ENCODE assay signal across 8 cellular contexts in the genomic region with DNA sequence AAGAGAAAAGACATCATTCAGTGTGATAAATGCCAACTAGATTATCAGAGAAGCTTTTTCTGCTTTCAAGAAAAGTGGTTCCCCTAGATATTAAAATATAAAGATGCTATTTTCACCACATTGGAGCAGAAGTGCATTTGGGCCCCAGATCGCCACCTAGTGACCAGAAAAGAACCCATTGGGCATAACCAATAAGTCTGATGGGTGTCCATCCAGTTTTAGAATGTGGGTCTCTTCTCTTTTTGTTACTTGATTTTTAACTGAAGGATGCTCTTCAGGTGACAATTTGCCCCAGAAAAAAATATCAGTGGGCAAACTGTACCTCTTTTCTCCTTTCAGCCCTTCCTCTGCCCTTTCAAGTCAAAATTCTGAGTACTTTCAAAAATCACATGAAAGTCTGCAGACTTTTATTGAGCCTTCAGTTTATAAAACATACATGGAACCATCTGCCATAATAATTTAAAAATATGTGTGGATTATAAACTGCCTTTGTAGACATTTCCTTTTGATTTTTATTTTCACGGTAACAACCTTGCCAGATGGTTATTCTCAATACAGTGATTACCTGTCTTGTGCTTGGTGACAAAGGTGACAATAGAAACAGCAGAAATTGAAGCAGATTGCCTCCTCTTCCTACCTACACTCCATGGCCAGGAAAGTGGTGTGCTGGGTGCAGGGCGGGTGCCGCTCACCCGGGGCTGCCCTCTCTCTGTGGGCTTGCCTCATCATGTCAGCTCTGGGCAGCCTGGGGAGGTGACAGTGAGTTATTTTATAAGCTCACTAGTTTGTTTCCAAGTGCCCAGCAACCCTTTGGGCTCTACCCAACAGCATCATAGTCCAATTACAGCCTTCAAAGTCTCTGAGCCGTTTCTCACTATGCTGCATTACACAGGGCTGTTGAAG.
A peak's percentile ranks its signal among the peaks of the same experiment; 100 is the strongest.
DNase-seq lines count a peak whose midpoint lies in the region; ATAC-seq and TF ChIP-seq lines count a peak whose summit lies in the region.

No MANE protein-coding gene starts in this region.

- TF ChIP-seq POLR2A in lower leg skin (IDR thresholded peaks at IDR 0.05): no peak

- H3K9ac ChIP-seq in liver (ENCODE audit: low read depth in 1 of 2, low read length in 2 of 2): no peak overlapping the region

- no peaks in the 10 kb centered on the region for H3K4me1 Mint-ChIP-seq in activated naive CD8-positive, alpha-beta T cell treated with anti-CD3 and anti-CD28 coated beads for 36 hours
- no peaks in the 10 kb centered on the region for H3K4me1 Mint-ChIP-seq in effector memory CD8-positive, alpha-beta T cell (ENCODE audit: low read depth in 2 of 2)

- H3K27me3 ChIP-seq in liver (ENCODE audit: control insufficient read depth in 4 of 4, insufficient read depth in 4 of 4, low read length in 3 of 4): no peaks in the 10 kb centered on the region

- H3K4me1 ChIP-seq in liver (ENCODE audit: control insufficient read depth in 4 of 4, insufficient read depth in 4 of 4, low read length in 3 of 4): peaks cover 0 to 10% (median 7%) of the 10 kb centered on the region in 4 donors

- intact Hi-C loops in lower leg skin (cut with DNase I; ENCODE audit: low total_unique reads): no loop called here

- H3K27ac ChIP-seq in liver (ENCODE audit: low read depth in 1 of 2, low read length in 2 of 2): no peak overlapping the region

- no peaks in the 10 kb centered on the region for H3K36me3 ChIP-seq in liver (ENCODE audit: control insufficient read depth in 4 of 4, insufficient read depth in 3 of 4, low read depth in 1 of 4, low read length in 3 of 4)

- H3K4me3 Mint-ChIP-seq in activated naive CD8-positive, alpha-beta T cell treated with anti-CD3 and anti-CD28 coated beads for 36 hours: no peak overlapping the region
- H3K4me3 Mint-ChIP-seq in effector memory CD8-positive, alpha-beta T cell: no peak overlapping the region

- no peak overlapping the region for H3K27ac Mint-ChIP-seq in activated naive CD8-positive, alpha-beta T cell treated with anti-CD3 and anti-CD28 coated beads for 36 hours
- H3K27ac Mint-ChIP-seq in effector memory CD8-positive, alpha-beta T cell: no peak overlapping the region

- H3K36me3 Mint-ChIP-seq in activated naive CD8-positive, alpha-beta T cell treated with anti-CD3 and anti-CD28 coated beads for 36 hours: no peaks in the 10 kb centered on the region
- H3K36me3 Mint-ChIP-seq in effector memory CD8-positive, alpha-beta T cell (ENCODE audit: insufficient read depth): no peaks in the 10 kb centered on the region

- ATAC-seq in HG02623 (IDR thresholded peaks at IDR 0.05; ENCODE audit: unreplicated experiment): no peak
- no peak for ATAC-seq in effector memory CD8-positive, alpha-beta T cell (replicated peaks)

- H3K9me3 Mint-ChIP-seq in activated naive CD8-positive, alpha-beta T cell treated with anti-CD3 and anti-CD28 coated beads for 36 hours: peaks cover 9% of the 10 kb centered on the region
- peaks cover 4 to 17% of the 10 kb centered on the region in 2 donors for H3K9me3 Mint-ChIP-seq in effector memory CD8-positive, alpha-beta T cell

- TF ChIP-seq RAD21 in liver (IDR thresholded peaks at IDR 0.05): peak; percentile 72 to 75

- H3K4me3 ChIP-seq in HFF-Myc (replicated peaks; ENCODE audit: low read depth, low read length) (no peak overlapping the region), liver (ENCODE audit: low read depth in 1 of 3, low read length in 3 of 3) (no peak overlapping the region), lower leg skin (ENCODE audit: low read depth, poor library complexity, severe bottlenecking) (no peak overlapping the region)

- no peaks in the 10 kb centered on the region for H3K9me3 ChIP-seq in liver (ENCODE audit: control insufficient read depth in 4 of 4, low read length in 3 of 4)

- DNase-seq in NCI-H2081 (lab: John Stamatoyannopoulos, UW) (peak; percentile 18 to 37), NCI-H2081 treated with DMSO at 0.1 percent for 48 hours (lab: John Stamatoyannopoulos, UW) (no peak), HFF-Myc (ENCODE audit: extremely low read depth, low read depth) (no peak), lower leg skin (ENCODE audit: low spot score in 2 of 2) (no peak)
- DNase-seq in activated naive CD8-positive, alpha-beta T cell treated with anti-CD3 and anti-CD28 coated beads for 36 hours: peak; percentile 12
- DNase-seq in effector memory CD8-positive, alpha-beta T cell: no peak

- peaks cover 19% of the 10 kb centered on the region for H3K27me3 Mint-ChIP-seq in activated naive CD8-positive, alpha-beta T cell treated with anti-CD3 and anti-CD28 coated beads for 36 hours
- H3K27me3 Mint-ChIP-seq in effector memory CD8-positive, alpha-beta T cell: peaks cover 0 to 15% of the 10 kb centered on the region in 2 donors

- peak; percentile 73 for TF ChIP-seq CTCF in HFF-Myc (IDR thresholded peaks at IDR 0.05; ENCODE audit: low read depth, low read length, missing control alignments)
- TF ChIP-seq CTCF in liver (IDR thresholded peaks at IDR 0.05; ENCODE audit: low read depth, low read length, missing input control): peak; percentile 49
- TF ChIP-seq CTCF in lower leg skin (IDR thresholded peaks at IDR 0.05): no peak

- WGBS in liver: 65% methylated on average over 6 of the region's 6 CpGs
- WGBS in lower leg skin, 2 donors: 46 to 49% methylated on average over 6 of the region's 6 CpGs

TF ChIP-seq in liver, 16 proteins besides CTCF, POLR2A, EP300 and RAD21:
- TF ChIP-seq RXRA (IDR thresholded peaks at IDR 0.05) (no peak), FOXA1 (IDR thresholded peaks at IDR 0.05) (no peak), EGR1 (IDR thresholded peaks at IDR 0.05; ENCODE audit: low read depth in 2 of 2) (no peak), HNF4A (conservative IDR thresholded peaks at IDR 0.05) (no peak), TAF1 (conservative IDR thresholded peaks at IDR 0.05) (no peak), JUND (IDR thresholded peaks at IDR 0.05) (no peak), FOXA2 (IDR thresholded peaks at IDR 0.05) (no peak), SP1 (IDR thresholded peaks at IDR 0.05) (no peak), NR2F2 (IDR thresholded peaks at IDR 0.05) (no peak), GABPA (IDR thresholded peaks at IDR 0.05 in 1 of 2, conservative IDR thresholded peaks at IDR 0.05 in 1 of 2) (no peak)
- TF ChIP-seq, protein P1, sequence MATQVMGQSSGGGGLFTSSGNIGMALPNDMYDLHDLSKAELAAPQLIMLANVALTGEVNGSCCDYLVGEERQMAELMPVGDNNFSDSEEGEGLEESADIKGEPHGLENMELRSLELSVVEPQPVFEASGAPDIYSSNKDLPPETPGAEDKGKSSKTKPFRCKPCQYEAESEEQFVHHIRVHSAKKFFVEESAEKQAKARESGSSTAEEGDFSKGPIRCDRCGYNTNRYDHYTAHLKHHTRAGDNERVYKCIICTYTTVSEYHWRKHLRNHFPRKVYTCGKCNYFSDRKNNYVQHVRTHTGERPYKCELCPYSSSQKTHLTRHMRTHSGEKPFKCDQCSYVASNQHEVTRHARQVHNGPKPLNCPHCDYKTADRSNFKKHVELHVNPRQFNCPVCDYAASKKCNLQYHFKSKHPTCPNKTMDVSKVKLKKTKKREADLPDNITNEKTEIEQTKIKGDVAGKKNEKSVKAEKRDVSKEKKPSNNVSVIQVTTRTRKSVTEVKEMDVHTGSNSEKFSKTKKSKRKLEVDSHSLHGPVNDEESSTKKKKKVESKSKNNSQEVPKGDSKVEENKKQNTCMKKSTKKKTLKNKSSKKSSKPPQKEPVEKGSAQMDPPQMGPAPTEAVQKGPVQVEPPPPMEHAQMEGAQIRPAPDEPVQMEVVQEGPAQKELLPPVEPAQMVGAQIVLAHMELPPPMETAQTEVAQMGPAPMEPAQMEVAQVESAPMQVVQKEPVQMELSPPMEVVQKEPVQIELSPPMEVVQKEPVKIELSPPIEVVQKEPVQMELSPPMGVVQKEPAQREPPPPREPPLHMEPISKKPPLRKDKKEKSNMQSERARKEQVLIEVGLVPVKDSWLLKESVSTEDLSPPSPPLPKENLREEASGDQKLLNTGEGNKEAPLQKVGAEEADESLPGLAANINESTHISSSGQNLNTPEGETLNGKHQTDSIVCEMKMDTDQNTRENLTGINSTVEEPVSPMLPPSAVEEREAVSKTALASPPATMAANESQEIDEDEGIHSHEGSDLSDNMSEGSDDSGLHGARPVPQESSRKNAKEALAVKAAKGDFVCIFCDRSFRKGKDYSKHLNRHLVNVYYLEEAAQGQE (IDR thresholded peaks at IDR 0.05): no peak
- TF ChIP-seq, protein P2, sequence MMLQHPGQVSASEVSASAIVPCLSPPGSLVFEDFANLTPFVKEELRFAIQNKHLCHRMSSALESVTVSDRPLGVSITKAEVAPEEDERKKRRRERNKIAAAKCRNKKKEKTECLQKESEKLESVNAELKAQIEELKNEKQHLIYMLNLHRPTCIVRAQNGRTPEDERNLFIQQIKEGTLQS (IDR thresholded peaks at IDR 0.05): no peak

Comparison
In these comparisons a context has a peak if more than half of its experiments do, and no peak if none do; other contexts are left out.
1. DNase-seq: peak in NCI-H2081 (2 of 2) and activated naive CD8-positive, alpha-beta T cell treated with anti-CD3 and anti-CD28 coated beads for 36 hours (single experiment); none in NCI-H2081 treated with DMSO at 0.1 percent for 48 hours (single experiment), HFF-Myc (single experiment), lower leg skin (0 of 2) and effector memory CD8-positive, alpha-beta T cell (0 of 3).
2. CTCF ChIP-seq: peak in HFF-Myc (single experiment) and liver (single experiment); none in lower leg skin (0 of 3).